Comparison of ENCODE assay signal across 16 cellular contexts in the genomic region with DNA sequence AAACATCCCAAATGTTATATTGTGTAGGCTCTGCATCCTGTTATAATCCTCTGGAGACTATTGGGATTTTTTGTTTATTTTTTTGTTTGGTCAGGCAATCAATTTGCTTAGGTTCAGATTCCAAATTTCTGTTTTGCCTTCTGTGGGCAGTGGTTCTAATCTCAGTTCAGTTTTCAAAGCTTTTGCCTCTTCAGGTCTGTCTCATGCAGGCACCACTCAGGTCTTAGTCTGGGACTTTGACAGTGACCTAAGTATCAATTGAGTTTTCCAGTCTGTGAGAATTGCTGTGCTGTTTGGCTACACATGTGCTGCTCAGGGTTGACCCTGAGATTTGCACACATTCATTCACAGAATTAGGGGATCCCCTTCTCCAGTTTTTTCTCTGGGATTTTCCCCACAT. TPM values are rescaled to one million over a fixed set of nuclear protein-coding genes. Genes with fewer than 3 reads are reported as not detected.
DNase-seq lines count a peak whose midpoint lies in the region; ATAC-seq, FAIRE-seq and TF ChIP-seq lines count a peak whose summit lies in the region.
"Had no signal": no experiment of that assay in that cellular context is flagged by ENCODE, and none has a peak within 500 bp of the region (broad histone marks: within the 10 kb centered on the region; RNA-seq: fewer than 3 reads in every experiment).

No MANE protein-coding gene starts in this region.

- H3K27ac ChIP-seq in HepG2 (ENCODE audit: extremely low read length, insufficient read depth, low read length) (no peak overlapping the region), colonic mucosa (no peak overlapping the region), A673 (ENCODE audit: low read depth, low read length, poor library complexity, severe bottlenecking) (no peak overlapping the region)
- H3K27ac ChIP-seq: C4-2B had no signal

- H3K4me3 ChIP-seq in Caco-2 (ENCODE audit: low read depth, low read length) (no peak overlapping the region), HepG2 (replicated peaks in 1 of 3; ENCODE audit: insufficient read depth in 1 of 3, low read depth in 2 of 3, low read length in 3 of 3) (no peak overlapping the region), colonic mucosa (no peak overlapping the region), A673 (ENCODE audit: low read depth, low read length, poor library complexity, severe bottlenecking) (no peak overlapping the region)

- TF ChIP-seq POLR2A in HepG2 (IDR thresholded peaks at IDR 0.05; ENCODE audit: insufficient read depth in 1 of 2, low read depth in 2 of 2, low read length in 2 of 2) = no peak

- TF ChIP-seq CTCF in Caco-2 (IDR thresholded peaks at IDR 0.05; ENCODE audit: insufficient read depth in 1 of 2, low read depth in 1 of 2, low read length in 1 of 2, severe bottlenecking in 1 of 2, unreplicated experiment in 1 of 2) (no peak), HepG2 (CRISPR knock-in tag; IDR thresholded peaks at IDR 0.05) (no peak), colonic mucosa (IDR thresholded peaks at IDR 0.05) (no peak), A673 (conservative IDR thresholded peaks at IDR 0.05; ENCODE audit: low read depth, low read length) (no peak)

- H3K36me3 Mint-ChIP-seq in Caco-2 (ENCODE audit: insufficient read depth, unreplicated experiment) (peaks cover 21% of the 10 kb centered on the region), IgD-negative memory B cell (peaks cover 34% of the 10 kb centered on the region)

- H3K27me3 ChIP-seq in Caco-2 (replicated peaks; ENCODE audit: control insufficient read depth, insufficient read depth, low read length) = no peaks in the 10 kb centered on the region
- H3K27me3 ChIP-seq in HepG2 (ENCODE audit: control insufficient read depth in 1 of 2, insufficient read depth in 2 of 2, low read length in 2 of 2) = no peaks in the 10 kb centered on the region
- no peaks in the 10 kb centered on the region for H3K27me3 ChIP-seq in colonic mucosa
- no peaks in the 10 kb centered on the region for H3K27me3 ChIP-seq in A673 (replicated peaks; ENCODE audit: insufficient read depth, low read depth, low read length, poor library complexity)

- H3K27me3 Mint-ChIP-seq in Caco-2 (ENCODE audit: insufficient read depth, unreplicated experiment) = no peaks in the 10 kb centered on the region
- H3K27me3 Mint-ChIP-seq in IgD-negative memory B cell = no peaks in the 10 kb centered on the region

- H3K27ac Mint-ChIP-seq in Caco-2 (ENCODE audit: unreplicated experiment) (peak overlapping the region; percentile 25), IgD-negative memory B cell (peak overlapping the region; percentile 41 to 78 (median 47))

- H3K4me2 ChIP-seq in HepG2 (ENCODE audit: low read depth, low read length) = no peak overlapping the region

- H3K9me3 ChIP-seq in Caco-2 (peaks cover 11% of the 10 kb centered on the region; the same call in 1 of the 2 replicates), HepG2 (ENCODE audit: low read length) (no peaks in the 10 kb centered on the region), colonic mucosa (no peaks in the 10 kb centered on the region), A673 (ENCODE audit: low read depth, low read length, poor library complexity, severe bottlenecking) (peaks cover 13% of the 10 kb centered on the region)

- DNase-seq in Caco-2 (no peak), HepG2 (ENCODE audit: low spot score) (no peak), activated T-cell treated with anti-CD3 and anti-CD28 coated beads for 4 hours (no peak), colonic mucosa (no peak), A673 (ENCODE audit: low spot score) (no peak)
- no peak for DNase-seq in stimulated activated naive CD4-positive, alpha-beta T cell (lab: John Stamatoyannopoulos, UW)
- DNase-seq: DMS153, NCI-H1417 treated with DMSO at 0.1 percent for 48 hours, NCI-H2081 treated with DMSO at 0.1 percent for 48 hours, NCI-H524, SHP77 had no signal

- H2AFZ ChIP-seq in HepG2 (ENCODE audit: low read length) = no peak overlapping the region

- POLR2A ChIA-PET in Caco-2 (lab: Charles Lee) = no interaction called here
- POLR2A ChIA-PET in HepG2 (lab: Yijun Ruan, JAX) = interaction anchor here (1.3 kb wide), 1 partner anchor 14 kb away, joined by 3 read pairs; a partner anchor contains a TSS
- POLR2A ChIA-PET in A673 (lab: Charles Lee; ENCODE audit: low non-redundant PET) = no interaction called here

- H3K4me1 ChIP-seq in Caco-2 (no peaks in the 10 kb centered on the region), HepG2 (ENCODE audit: insufficient read depth, low read length) (peaks cover 21% of the 10 kb centered on the region), colonic mucosa (no peaks in the 10 kb centered on the region), A673 (ENCODE audit: insufficient read depth, low read length, poor library complexity, severe bottlenecking) (no peaks in the 10 kb centered on the region)

- intact Hi-C loops in Caco-2 (cut with micrococcal nuclease; ENCODE audit: unreplicated experiment) = no loop called here
- intact Hi-C loops in HepG2 (cut with micrococcal nuclease; ENCODE audit: unreplicated experiment) = no loop called here
- intact Hi-C loops in colonic mucosa (cut with DNase I) = no loop called here
- intact Hi-C loops in A673 (cut with micrococcal nuclease; ENCODE audit: unreplicated experiment) = no loop called here

- BruUV-seq in Caco-2 (replicated peaks; lab: Mats Ljungman, UMichigan) (no TSS peak), HepG2 (replicated peaks; lab: Mats Ljungman, UMichigan) (no TSS peak), A673 (replicated peaks; lab: Mats Ljungman, UMichigan) (no TSS peak)

- H3K4me3 Mint-ChIP-seq in Caco-2 (ENCODE audit: unreplicated experiment) (no peak overlapping the region), IgD-negative memory B cell (peak overlapping the region in 2 of 4 donors; percentile 51 to 73)

- H3K9ac ChIP-seq in HepG2 (ENCODE audit: insufficient read depth, low read depth, low read length) (no peak overlapping the region), colonic mucosa (ENCODE audit: low read depth in 2 of 2, low read length in 2 of 2) (no peak overlapping the region)

- peak; percentile 59 for ATAC-seq in GM21390 (IDR thresholded peaks at IDR 0.05; ENCODE audit: unreplicated experiment)
- ATAC-seq in HepG2 = peak; percentile 54
- ATAC-seq: SK-N-SH treated with all-trans-retinoic acid at 6 μM for 48 hours had no signal

- peaks cover 15% of the 10 kb centered on the region for H3K9me3 Mint-ChIP-seq in Caco-2 (ENCODE audit: unreplicated experiment)
- peaks cover 0 to 2% (median 0%) of the 10 kb centered on the region in 3 donors for H3K9me3 Mint-ChIP-seq in IgD-negative memory B cell

- TF ChIP-seq RAD21 in HepG2 (CRISPR knock-in tag; IDR thresholded peaks at IDR 0.05) = no peak

- FAIRE-seq in HepG2 (lab: Jason Lieb, UNC) = no peak
- FAIRE-seq: RCC 7860 had no signal

- in situ Hi-C loops in HepG2 (cut with HindIII; ENCODE audit: extremely low pct_ligation_motif_present, low pct_unique_long_range_greater_than_20kb) = no loop called here

- H3K4me1 Mint-ChIP-seq in Caco-2 (ENCODE audit: low read depth, unreplicated experiment) = peaks cover 6% of the 10 kb centered on the region
- H3K4me1 Mint-ChIP-seq in IgD-negative memory B cell = peaks cover 45 to 54% (median 51%) of the 10 kb centered on the region in 3 donors

- H3K36me3 ChIP-seq in Caco-2 (ENCODE audit: control insufficient read depth, insufficient read depth, low read length) = no peaks in the 10 kb centered on the region
- no peaks in the 10 kb centered on the region for H3K36me3 ChIP-seq in HepG2 (replicated peaks in 1 of 2; ENCODE audit: control insufficient read depth in 1 of 2, insufficient read depth in 2 of 2, low read length in 2 of 2)
- no peaks in the 10 kb centered on the region for H3K36me3 ChIP-seq in colonic mucosa
- peaks cover 4% of the 10 kb centered on the region for H3K36me3 ChIP-seq in A673 (ENCODE audit: insufficient read depth, low read length, poor library complexity, severe bottlenecking)

- peaks cover 66% of the 10 kb centered on the region for H3K79me2 ChIP-seq in HepG2 (ENCODE audit: insufficient read depth, low read length)

- H4K20me1 ChIP-seq in HepG2 (ENCODE audit: insufficient read depth, low read length) = no peaks in the 10 kb centered on the region; the same call in 1 of the 2 replicates

- CTCF ChIA-PET in Caco-2 (lab: Charles Lee) = no interaction called here
- CTCF ChIA-PET in HepG2 (lab: Yijun Ruan, JAX; ENCODE audit: low intra/inter-chr PET ratio, low total read pairs) = no interaction called here
- CTCF ChIA-PET in A673 (lab: Charles Lee) = no interaction called here

- no peak for TF ChIP-seq EP300 in HepG2 (IDR thresholded peaks at IDR 0.05; ENCODE audit: low read depth in 2 of 2, low read length in 2 of 2)
- TF ChIP-seq EP300 in HepG2 (CRISPR knock-in tag; IDR thresholded peaks at IDR 0.05; ENCODE audit: borderline replicate concordance) = no peak

RNA-seq across cellular contexts. Expression of a gene that starts 14.1 kb away (rescaled TPM):
- total RNA-seq in Caco-2 (2022) (115 and 123 TPM in 2 replicates), HepG2 (2016; rRNA removed; fragmentation: Illumina TruSeq; extraction: Trizol) (78.8 and 125 TPM in 2 replicates), colonic mucosa (10 to 100 TPM; 61.0 to 71.9 TPM), A673 (2021) (64.3 and 67.9 TPM in 2 replicates)
- polyA plus RNA-seq in IgD-negative memory B cell (379 TPM), HepG2 (2011; rRNA removed) (22.1 and 26.4 TPM in 2 replicates)
- 19.3 and 19.5 TPM in 2 replicates for total RNA-seq in HepG2 (2016; cell fraction: cytosol; rRNA removed; fragmentation: Illumina TruSeq; extraction: Trizol; ENCODE audit: low read depth)
- 76.7 and 134 TPM in 2 replicates for total RNA-seq in HepG2 (2016; cell fraction: insoluble cytoplasmic fraction; rRNA removed; fragmentation: Illumina TruSeq; extraction: Trizol)
- total RNA-seq in HepG2 (2016; cell fraction: membrane; rRNA removed; fragmentation: Illumina TruSeq; extraction: Trizol) = 28.4 and 35.7 TPM in 2 replicates
- total RNA-seq in HepG2 (2016; cell fraction: nucleus; rRNA removed; fragmentation: Illumina TruSeq; extraction: Trizol) = 40.7 and 47.7 TPM in 2 replicates
- polyA plus RNA-seq in HepG2 (2011; cell fraction: cytosol; rRNA removed) = 13.5 and 20.2 TPM in 2 replicates
- 5.3 and 27.3 TPM in 2 replicates for polyA plus RNA-seq in HepG2 (2011; cell fraction: nucleus; rRNA removed)
- polyA plus RNA-seq in HepG2 (2012) = 36.3 and 44.4 TPM in 2 replicates
- polyA plus RNA-seq in HepG2 (2016; cell fraction: cytosol; fragmentation: Illumina TruSeq; extraction: Trizol; ENCODE audit: low read depth) = 8.5 and 9.7 TPM in 2 replicates
- 97.7 and 101 TPM in 2 replicates for polyA plus RNA-seq in HepG2 (2016; cell fraction: insoluble cytoplasmic fraction; fragmentation: Illumina TruSeq; extraction: Trizol; ENCODE audit: low read depth)
- polyA plus RNA-seq in HepG2 (2016; cell fraction: membrane; fragmentation: Illumina TruSeq; extraction: Trizol; ENCODE audit: low read depth) = 13.4 and 15.8 TPM in 2 replicates
- 33.7 and 39.0 TPM in 2 replicates for polyA plus RNA-seq in HepG2 (2016; cell fraction: nucleus; fragmentation: Illumina TruSeq; extraction: Trizol; ENCODE audit: insufficient read depth, low read depth)
- 43.8 and 116 TPM in 2 replicates for polyA minus RNA-seq in HepG2 (2011; rRNA and poly(A)+ RNA removed; ENCODE audit: low replicate concordance)
- polyA minus RNA-seq in HepG2 (2011; cell fraction: cytosol; rRNA and poly(A)+ RNA removed) = 30.6 and 33.3 TPM in 2 replicates
- 64.4 and 79.3 TPM in 2 replicates for polyA minus RNA-seq in HepG2 (2011; cell fraction: nucleus; rRNA and poly(A)+ RNA removed)

RNA-seq across cellular contexts. Expression of a gene that starts 56.4 kb away (rescaled TPM):
- total RNA-seq in Caco-2 (2022) (36.7 and 38.4 TPM in 2 replicates), HepG2 (2016; rRNA removed; fragmentation: Illumina TruSeq; extraction: Trizol) (23.7 and 29.2 TPM in 2 replicates), colonic mucosa (10 to 100 TPM in 1 of 2 donors, 1 to 10 TPM in 1; 8.8 to 17.0 TPM), A673 (2021) (11.3 and 13.6 TPM in 2 replicates)
- polyA plus RNA-seq in IgD-negative memory B cell (2.5 TPM), HepG2 (2011; rRNA removed) (7.2 and 7.8 TPM in 2 replicates)
- 22.5 and 24.9 TPM in 2 replicates for total RNA-seq in HepG2 (2016; cell fraction: cytosol; rRNA removed; fragmentation: Illumina TruSeq; extraction: Trizol; ENCODE audit: low read depth)
- 23.6 and 26.5 TPM in 2 replicates for total RNA-seq in HepG2 (2016; cell fraction: insoluble cytoplasmic fraction; rRNA removed; fragmentation: Illumina TruSeq; extraction: Trizol)
- 31.1 and 36.2 TPM in 2 replicates for total RNA-seq in HepG2 (2016; cell fraction: membrane; rRNA removed; fragmentation: Illumina TruSeq; extraction: Trizol)
- total RNA-seq in HepG2 (2016; cell fraction: nucleus; rRNA removed; fragmentation: Illumina TruSeq; extraction: Trizol) = 16.0 and 18.5 TPM in 2 replicates
- polyA plus RNA-seq in HepG2 (2011; cell fraction: cytosol; rRNA removed) = 4.3 and 6.5 TPM in 2 replicates
- polyA plus RNA-seq in HepG2 (2011; cell fraction: nucleus; rRNA removed) = 4.3 and 7.3 TPM in 2 replicates
- 15.6 and 17.8 TPM in 2 replicates for polyA plus RNA-seq in HepG2 (2012)
- polyA plus RNA-seq in HepG2 (2016; cell fraction: cytosol; fragmentation: Illumina TruSeq; extraction: Trizol; ENCODE audit: low read depth) = 32.2 and 32.6 TPM in 2 replicates
- 27.7 and 29.9 TPM in 2 replicates for polyA plus RNA-seq in HepG2 (2016; cell fraction: insoluble cytoplasmic fraction; fragmentation: Illumina TruSeq; extraction: Trizol; ENCODE audit: low read depth)
- polyA plus RNA-seq in HepG2 (2016; cell fraction: membrane; fragmentation: Illumina TruSeq; extraction: Trizol; ENCODE audit: low read depth) = 35.2 and 37.5 TPM in 2 replicates
- polyA plus RNA-seq in HepG2 (2016; cell fraction: nucleus; fragmentation: Illumina TruSeq; extraction: Trizol; ENCODE audit: insufficient read depth, low read depth) = 19.2 and 19.8 TPM in 2 replicates
- 2.5 and 4.8 TPM in 2 replicates for polyA minus RNA-seq in HepG2 (2011; rRNA and poly(A)+ RNA removed; ENCODE audit: low replicate concordance)
- polyA minus RNA-seq in HepG2 (2011; cell fraction: cytosol; rRNA and poly(A)+ RNA removed) = 5.9 and 7.8 TPM in 2 replicates
- 11.8 and 17.7 TPM in 2 replicates for polyA minus RNA-seq in HepG2 (2011; cell fraction: nucleus; rRNA and poly(A)+ RNA removed)
